11 cellular contexts compared by ENCODE assay signal in the genomic region with DNA sequence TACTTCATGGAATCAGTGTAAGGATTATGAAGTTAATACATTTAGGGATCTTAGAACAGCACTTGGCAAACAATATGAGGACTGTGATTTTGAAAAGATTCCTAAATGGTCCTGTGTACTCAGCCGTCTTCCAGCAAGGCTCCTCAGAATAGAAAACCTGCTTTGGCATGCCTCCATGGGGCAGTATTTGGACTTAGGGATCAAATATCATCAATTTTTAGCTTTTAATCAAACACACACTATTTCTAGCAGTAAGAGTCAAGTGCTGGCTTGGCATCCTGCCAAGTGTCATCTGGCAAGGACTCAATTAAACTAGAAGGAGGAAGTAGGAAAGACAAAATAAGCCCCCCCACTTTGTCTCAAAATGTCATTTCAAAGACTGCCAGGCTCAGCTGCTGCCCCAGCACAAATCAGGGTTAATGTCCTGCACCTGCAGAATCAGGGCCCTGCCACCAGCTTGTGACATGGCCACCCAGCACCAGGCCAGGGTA. TPM values are rescaled to one million over a fixed set of nuclear protein-coding genes. Genes with fewer than 3 reads are reported as not detected.
DNase-seq lines count a peak whose midpoint lies in the region; ATAC-seq and TF ChIP-seq lines count a peak whose summit lies in the region.
"Had no signal": no experiment of that assay in that cellular context is flagged by ENCODE, and none has a peak within 500 bp of the region (broad histone marks: within the 10 kb centered on the region; RNA-seq: fewer than 3 reads in every experiment).

No MANE protein-coding gene starts in this region.

- peak overlapping the region; percentile 42 for H3K4me2 ChIP-seq in parathyroid adenoma (ENCODE audit: low read length)

- H3K4me1 ChIP-seq in parathyroid adenoma (peaks cover 27% of the 10 kb centered on the region), suprapubic skin (peaks cover 25% of the 10 kb centered on the region)

- no peak overlapping the region for H2AFZ ChIP-seq in parathyroid adenoma

- peak overlapping the region; percentile 50 for H3K27ac ChIP-seq in parathyroid adenoma
- H3K27ac ChIP-seq in suprapubic skin, result no peak overlapping the region

- no peak for ATAC-seq in GM21526 (IDR thresholded peaks at IDR 0.05; ENCODE audit: low FRiP score, unreplicated experiment)
- ATAC-seq in GM19452 (IDR thresholded peaks at IDR 0.05; ENCODE audit: unreplicated experiment), result no peak
- ATAC-seq: activated T-cell treated with anti-CD3 and anti-CD28 coated beads, Interleukin-2, amount 50 U/mL, for 4 hours had no signal

- no peak overlapping the region for H3K4me3 ChIP-seq in parathyroid adenoma (ENCODE audit: low read depth, low read length)
- no peak overlapping the region for H3K4me3 ChIP-seq in suprapubic skin

- no peak for TF ChIP-seq CTCF in parathyroid adenoma (IDR thresholded peaks at IDR 0.05)
- TF ChIP-seq CTCF in suprapubic skin (IDR thresholded peaks at IDR 0.05), result no peak

- H3K9ac ChIP-seq in parathyroid adenoma, result no peak overlapping the region

- no peaks in the 10 kb centered on the region for H3K9me3 ChIP-seq in parathyroid adenoma (ENCODE audit: control insufficient read depth, low read length)
- H3K9me3 ChIP-seq in suprapubic skin, result no peaks in the 10 kb centered on the region

- no peak for TF ChIP-seq POLR2A in suprapubic skin (IDR thresholded peaks at IDR 0.05)

- 8% methylated on average over 1 of the region's 1 CpG for WGBS in suprapubic skin

- TF ChIP-seq EP300 in Ishikawa (IDR thresholded peaks at IDR 0.05; ENCODE audit: borderline replicate concordance) (peak; percentile 66; the same call in 1 of the 2 replicates), suprapubic skin (IDR thresholded peaks at IDR 0.05) (no peak)

- no peaks in the 10 kb centered on the region for H3K36me3 ChIP-seq in parathyroid adenoma (ENCODE audit: control insufficient read depth, insufficient read depth, low read length)
- H3K36me3 ChIP-seq in suprapubic skin, result no peaks in the 10 kb centered on the region

- H3K27me3 ChIP-seq in parathyroid adenoma (ENCODE audit: control insufficient read depth, insufficient read depth, low read length), result no peaks in the 10 kb centered on the region
- H3K27me3 ChIP-seq in suprapubic skin, result peaks cover 10% of the 10 kb centered on the region

- TF ChIP-seq RAD21 in Ishikawa (IDR thresholded peaks at IDR 0.05; ENCODE audit: low read depth), result no peak

- DNase-seq in NCI-H2227 treated with DMSO at 0.1 percent for 48 hours (lab: John Stamatoyannopoulos, UW) (peak; percentile 5), fibroblast of peridontal ligament (ENCODE audit: extremely low read depth) (peak; percentile 1), NCI-H1930 (lab: John Stamatoyannopoulos, UW) (no peak), suprapubic skin (ENCODE audit: low spot score in 2 of 2) (no peak)
- DNase-seq: activated T-cell treated with anti-CD3 and anti-CD28 coated beads, Interleukin-2, amount 50 U/mL, for 4 hours; effector CD4-positive, alpha-beta T cell had no signal

- H3K79me2 ChIP-seq in parathyroid adenoma, result no peaks in the 10 kb centered on the region

TF ChIP-seq in Ishikawa, 13 proteins besides CTCF, POLR2A, EP300 and RAD21:
- TF ChIP-seq, protein P1, sequence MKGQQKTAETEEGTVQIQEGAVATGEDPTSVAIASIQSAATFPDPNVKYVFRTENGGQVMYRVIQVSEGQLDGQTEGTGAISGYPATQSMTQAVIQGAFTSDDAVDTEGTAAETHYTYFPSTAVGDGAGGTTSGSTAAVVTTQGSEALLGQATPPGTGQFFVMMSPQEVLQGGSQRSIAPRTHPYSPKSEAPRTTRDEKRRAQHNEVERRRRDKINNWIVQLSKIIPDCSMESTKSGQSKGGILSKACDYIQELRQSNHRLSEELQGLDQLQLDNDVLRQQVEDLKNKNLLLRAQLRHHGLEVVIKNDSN (IDR thresholded peaks at IDR 0.05), result no peak
- TF ChIP-seq CREB1 (IDR thresholded peaks at IDR 0.05; ENCODE audit: low read depth), result no peak
- TF ChIP-seq TAF1 (IDR thresholded peaks at IDR 0.05; ENCODE audit: low read depth), result no peak
- no peak for TF ChIP-seq CEBPB (IDR thresholded peaks at IDR 0.05)
- peak; percentile 94 for TF ChIP-seq NFIC (IDR thresholded peaks at IDR 0.05)
- TF ChIP-seq TCF12 (IDR thresholded peaks at IDR 0.05; ENCODE audit: low read depth), result peak; percentile 43; the same call in 1 of the 2 replicates
- TF ChIP-seq FOXM1 (IDR thresholded peaks at IDR 0.05; ENCODE audit: borderline replicate concordance, low read depth), result no peak
- peak; percentile 9; the same call in 1 of the 2 replicates for TF ChIP-seq TEAD4 (IDR thresholded peaks at IDR 0.05)
- TF ChIP-seq, protein P2, sequence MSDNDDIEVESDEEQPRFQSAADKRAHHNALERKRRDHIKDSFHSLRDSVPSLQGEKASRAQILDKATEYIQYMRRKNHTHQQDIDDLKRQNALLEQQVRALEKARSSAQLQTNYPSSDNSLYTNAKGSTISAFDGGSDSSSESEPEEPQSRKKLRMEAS (IDR thresholded peaks at IDR 0.05), result no peak
- no peak for TF ChIP-seq EGR1 (IDR thresholded peaks at IDR 0.05)
- TF ChIP-seq, protein P3, sequence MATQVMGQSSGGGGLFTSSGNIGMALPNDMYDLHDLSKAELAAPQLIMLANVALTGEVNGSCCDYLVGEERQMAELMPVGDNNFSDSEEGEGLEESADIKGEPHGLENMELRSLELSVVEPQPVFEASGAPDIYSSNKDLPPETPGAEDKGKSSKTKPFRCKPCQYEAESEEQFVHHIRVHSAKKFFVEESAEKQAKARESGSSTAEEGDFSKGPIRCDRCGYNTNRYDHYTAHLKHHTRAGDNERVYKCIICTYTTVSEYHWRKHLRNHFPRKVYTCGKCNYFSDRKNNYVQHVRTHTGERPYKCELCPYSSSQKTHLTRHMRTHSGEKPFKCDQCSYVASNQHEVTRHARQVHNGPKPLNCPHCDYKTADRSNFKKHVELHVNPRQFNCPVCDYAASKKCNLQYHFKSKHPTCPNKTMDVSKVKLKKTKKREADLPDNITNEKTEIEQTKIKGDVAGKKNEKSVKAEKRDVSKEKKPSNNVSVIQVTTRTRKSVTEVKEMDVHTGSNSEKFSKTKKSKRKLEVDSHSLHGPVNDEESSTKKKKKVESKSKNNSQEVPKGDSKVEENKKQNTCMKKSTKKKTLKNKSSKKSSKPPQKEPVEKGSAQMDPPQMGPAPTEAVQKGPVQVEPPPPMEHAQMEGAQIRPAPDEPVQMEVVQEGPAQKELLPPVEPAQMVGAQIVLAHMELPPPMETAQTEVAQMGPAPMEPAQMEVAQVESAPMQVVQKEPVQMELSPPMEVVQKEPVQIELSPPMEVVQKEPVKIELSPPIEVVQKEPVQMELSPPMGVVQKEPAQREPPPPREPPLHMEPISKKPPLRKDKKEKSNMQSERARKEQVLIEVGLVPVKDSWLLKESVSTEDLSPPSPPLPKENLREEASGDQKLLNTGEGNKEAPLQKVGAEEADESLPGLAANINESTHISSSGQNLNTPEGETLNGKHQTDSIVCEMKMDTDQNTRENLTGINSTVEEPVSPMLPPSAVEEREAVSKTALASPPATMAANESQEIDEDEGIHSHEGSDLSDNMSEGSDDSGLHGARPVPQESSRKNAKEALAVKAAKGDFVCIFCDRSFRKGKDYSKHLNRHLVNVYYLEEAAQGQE (IDR thresholded peaks at IDR 0.05; ENCODE audit: low read depth), result no peak
- no peak for TF ChIP-seq ZBTB7A (IDR thresholded peaks at IDR 0.05; ENCODE audit: low read depth)
- TF ChIP-seq YY1 (IDR thresholded peaks at IDR 0.05; ENCODE audit: low read depth), result no peak

RNA-seq across cellular contexts. Expression of a gene that starts 40.8 kb away (rescaled TPM):
- 1 to 10 TPM in 2 of 4 donors, under 1 TPM in 2; 0.13 to 3.0 (median 1.6) TPM for total RNA-seq in suprapubic skin
- total RNA-seq: RPMI7951 had no signal

Comparison
In these comparisons a context has a peak if more than half of its experiments do, and no peak if none do; other contexts are left out.
1. DNase-seq: peak in NCI-H2227 treated with DMSO at 0.1 percent for 48 hours (single experiment) and fibroblast of peridontal ligament (single experiment); none in NCI-H1930 (0 of 2) and suprapubic skin (0 of 2).